In genomic region chr15:67006089-67007065, GRCh38 we compare ENCODE assay signal across 1 cellular context.
TF ChIP-seq lines count a peak whose summit lies in the region.

No MANE protein-coding gene starts in this region.

TF ChIP-seq in H1, 55 proteins besides CTCF, POLR2A, EP300 and RAD21:
- TF ChIP-seq SAP30 (IDR thresholded peaks at IDR 0.05; ENCODE audit: insufficient read depth, insufficient replicate concordance, low read length), result no peak
- no peak for TF ChIP-seq POU5F1 (IDR thresholded peaks at IDR 0.05; ENCODE audit: low read depth, low read length)
- TF ChIP-seq SP4 (IDR thresholded peaks at IDR 0.05; ENCODE audit: low read length), result no peak
